18 cellular contexts compared by ENCODE assay signal in genomic region chr3:29614954-29615353, GRCh38.
DNase-seq lines count a peak whose midpoint lies in the region; FAIRE-seq and TF ChIP-seq lines count a peak whose summit lies in the region.
"Had no signal": no experiment of that assay in that cellular context is flagged by ENCODE, and none has a peak within 500 bp of the region (broad histone marks: within the 10 kb centered on the region; RNA-seq: fewer than 3 reads in every experiment).

No MANE protein-coding gene starts in this region.

- FAIRE-seq in GM12892 (lab: Jason Lieb, UNC): peak; percentile 40
- FAIRE-seq: A549, GM19239, H1, HepG2 had no signal

- peak overlapping the region; percentile 31; the same call in 1 of the 2 replicates for H3K27ac ChIP-seq in SK-N-MC
- H3K27ac ChIP-seq: 22Rv1, A549, BLaER1 had no signal

- no peaks in the 10 kb centered on the region for H3K36me3 ChIP-seq in SK-N-MC (ENCODE audit: insufficient read depth, low read length)
- H3K36me3 ChIP-seq: BLaER1 had no signal

- TF ChIP-seq POLR2A in GM12892 (IDR thresholded peaks at IDR 0.05; ENCODE audit: low read depth, low read length): no peak

- H3K4me3 ChIP-seq in SK-N-MC: no peak overlapping the region
- H3K4me3 ChIP-seq: A549, BLaER1 had no signal

- no peak overlapping the region for H3K9ac ChIP-seq in SK-N-MC (ENCODE audit: insufficient read length)
- H3K9ac ChIP-seq: BLaER1 had no signal

- H3K9me3 ChIP-seq in SK-N-MC (ENCODE audit: low read depth, low read length): no peaks in the 10 kb centered on the region
- H3K9me3 ChIP-seq: A549, BLaER1 had no signal

- peak; percentile 52 for DNase-seq in NCI-H748 (lab: John Stamatoyannopoulos, UW; ENCODE audit: unreplicated experiment)
- DNase-seq in NCI-H748 treated with DMSO at 0.1 percent for 48 hours (lab: John Stamatoyannopoulos, UW): no peak
- DNase-seq in GM12892 (ENCODE audit: insufficient read length): no peak
- DNase-seq in SK-N-MC (ENCODE audit: low read depth, low spot score): no peak
- DNase-seq in retina: peak; percentile 9
- no peak for DNase-seq in cerebellar cortex (ENCODE audit: low spot score)
- no peak for DNase-seq in putamen (ENCODE audit: low spot score)
- DNase-seq: CD4-positive, alpha-beta memory T cell; DMS153; DMS79; GDM1; H9 had no signal

Comparison
In these comparisons a context has a peak if more than half of its experiments do, and no peak if none do; other contexts are left out.
1. DNase-seq: peak in NCI-H748 (single experiment) and retina (single experiment); none in NCI-H748 treated with DMSO at 0.1 percent for 48 hours (single experiment), GM12892 (single experiment), SK-N-MC (single experiment), cerebellar cortex (single experiment) and putamen (single experiment).